20 cellular contexts compared by ENCODE assay signal in the genomic region with DNA sequence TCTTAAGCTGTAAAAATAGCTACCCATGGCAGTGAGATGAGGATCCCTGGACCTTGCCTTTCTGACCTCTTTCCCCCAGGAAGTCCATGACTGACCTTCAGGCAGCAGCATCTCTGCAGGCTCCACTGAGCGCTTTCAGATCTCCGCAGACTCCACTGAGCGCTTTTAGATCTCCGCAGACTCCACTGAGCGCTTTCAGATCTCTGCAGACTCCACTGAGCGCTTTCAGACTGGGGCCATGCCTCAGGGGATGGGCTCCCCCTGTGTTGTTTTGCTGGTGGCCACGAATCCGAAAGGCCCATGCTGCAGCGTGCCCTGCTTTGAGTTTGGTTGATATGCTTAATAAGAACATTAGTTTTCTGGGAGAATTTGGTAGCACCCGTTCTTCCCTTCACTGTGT.
DNase-seq lines count a peak whose midpoint lies in the region; ATAC-seq and TF ChIP-seq lines count a peak whose summit lies in the region.
"Had no signal": no experiment of that assay in that cellular context is flagged by ENCODE, and none has a peak within 500 bp of the region (broad histone marks: within the 10 kb centered on the region; RNA-seq: fewer than 3 reads in every experiment).

No MANE protein-coding gene starts in this region.

- H3K4me3 ChIP-seq in heart right ventricle, result no peak overlapping the region
- no peak overlapping the region for H3K4me3 ChIP-seq in right cardiac atrium (ENCODE audit: low read length)
- H3K4me3 ChIP-seq in psoas muscle, result no peak overlapping the region

- H3K27me3 Mint-ChIP-seq in effector memory CD8-positive, alpha-beta T cell, result no peaks in the 10 kb centered on the region
- H3K27me3 Mint-ChIP-seq in natural killer cell (ENCODE audit: low read depth in 2 of 2), result no peaks in the 10 kb centered on the region
- H3K27me3 Mint-ChIP-seq: activated CD4-positive, alpha-beta memory T cell treated with anti-CD3 and anti-CD28 coated beads, Interleukin-2, amount 10 ng/mL, durations not matched to agents 7 days and 5 days; activated naive CD4-positive, alpha-beta T cell treated with anti-CD3 and anti-CD28 coated beads, Interleukin-2, amount 50 U/mL, for 24 hours; activated T-cell treated with anti-CD3 and anti-CD28 coated beads, Interleukin-2, amount 50 U/mL, for 24 hours; T-helper 17 cell had no signal

- TF ChIP-seq CTCF in heart right ventricle (IDR thresholded peaks at IDR 0.05) (no peak), psoas muscle (IDR thresholded peaks at IDR 0.05) (no peak), natural killer cell (IDR thresholded peaks at IDR 0.05) (no peak)

- H3K36me3 ChIP-seq in heart right ventricle (peaks cover 0 to 84% (median 46%) of the 10 kb centered on the region in 9 donors), psoas muscle (ENCODE audit: insufficient read depth in 1 of 2, low read depth in 1 of 2) (peaks cover 0 to 48% of the 10 kb centered on the region in 2 donors)

- H3K27ac Mint-ChIP-seq in effector memory CD8-positive, alpha-beta T cell, result no peak overlapping the region
- H3K27ac Mint-ChIP-seq in natural killer cell, result peak overlapping the region in 1 of 2 donors; percentile 7
- H3K27ac Mint-ChIP-seq: activated CD4-positive, alpha-beta memory T cell treated with anti-CD3 and anti-CD28 coated beads, Interleukin-2, amount 10 ng/mL, durations not matched to agents 7 days and 5 days; activated naive CD4-positive, alpha-beta T cell treated with anti-CD3 and anti-CD28 coated beads, Interleukin-2, amount 50 U/mL, for 24 hours; activated T-cell treated with anti-CD3 and anti-CD28 coated beads, Interleukin-2, amount 50 U/mL, for 24 hours; T-helper 17 cell had no signal

- ATAC-seq in heart right ventricle (peak in 4 of 8 donors; percentile 6 to 25 (median 12)), right cardiac atrium (no peak), psoas muscle (no peak), esophagus mucosa (no peak), natural killer cell (no peak)
- no peak for ATAC-seq in effector memory CD8-positive, alpha-beta T cell (replicated peaks)
- ATAC-seq: T-helper 17 cell had no signal

- intact Hi-C loops in heart right ventricle (cut with DNase I) (no loop called here), cardiac septum (cut with DNase I) (no loop called here), right cardiac atrium (cut with DNase I) (no loop called here), psoas muscle (cut with DNase I) (no loop called here), natural killer cell (cut with micrococcal nuclease) (no loop called here)

- peaks cover 4% of the 10 kb centered on the region for H3K36me3 Mint-ChIP-seq in effector memory CD8-positive, alpha-beta T cell (ENCODE audit: insufficient read depth)
- no peaks in the 10 kb centered on the region for H3K36me3 Mint-ChIP-seq in natural killer cell

- DNase-seq in heart right ventricle (no peak), cardiac septum (ENCODE audit: low spot score) (no peak), right cardiac atrium (no peak), psoas muscle (no peak), natural killer cell (no peak), SK-N-DZ (ENCODE audit: low spot score) (no peak)
- DNase-seq in effector memory CD8-positive, alpha-beta T cell, result no peak
- DNase-seq: activated CD4-positive, alpha-beta memory T cell treated with anti-CD3 and anti-CD28 coated beads, Interleukin-2, amount 10 ng/mL, durations not matched to agents 7 days and 5 days; activated T-cell treated with anti-CD3 and anti-CD28 coated beads, Interleukin-2, amount 50 U/mL, for 24 hours; DMS79; Kasumi-1; NCI-H1105 treated with DMSO at 0.1 percent for 48 hours; NCI-H526; stimulated activated CD4-positive, alpha-beta T cell treated with anti-CD3 and anti-CD28 coated beads, Interleukin-4, amount 100 ng/mL, for 1 hour; T-helper 17 cell; WERI-Rb-1 had no signal

- H3K4me1 Mint-ChIP-seq in effector memory CD8-positive, alpha-beta T cell (ENCODE audit: low read depth in 2 of 2), result no peaks in the 10 kb centered on the region
- peaks cover 0 to 14% of the 10 kb centered on the region in 2 donors for H3K4me1 Mint-ChIP-seq in natural killer cell
- H3K4me1 Mint-ChIP-seq: activated CD4-positive, alpha-beta memory T cell treated with anti-CD3 and anti-CD28 coated beads, Interleukin-2, amount 10 ng/mL, durations not matched to agents 7 days and 5 days; activated naive CD4-positive, alpha-beta T cell treated with anti-CD3 and anti-CD28 coated beads, Interleukin-2, amount 50 U/mL, for 24 hours; CD14-positive monocyte had no signal

- no peaks in the 10 kb centered on the region for H3K9me3 Mint-ChIP-seq in effector memory CD8-positive, alpha-beta T cell
- no peaks in the 10 kb centered on the region for H3K9me3 Mint-ChIP-seq in natural killer cell
- H3K9me3 Mint-ChIP-seq: activated CD4-positive, alpha-beta memory T cell treated with anti-CD3 and anti-CD28 coated beads, Interleukin-2, amount 10 ng/mL, durations not matched to agents 7 days and 5 days; activated naive CD4-positive, alpha-beta T cell treated with anti-CD3 and anti-CD28 coated beads, Interleukin-2, amount 50 U/mL, for 24 hours; activated T-cell treated with anti-CD3 and anti-CD28 coated beads, Interleukin-2, amount 50 U/mL, for 24 hours; CD14-positive monocyte; mesothelial cell of epicardium had no signal

- H3K27me3 ChIP-seq in heart right ventricle, result no peaks in the 10 kb centered on the region
- H3K27me3 ChIP-seq in right cardiac atrium (ENCODE audit: control insufficient read depth, insufficient read depth), result no peaks in the 10 kb centered on the region
- H3K27me3 ChIP-seq in psoas muscle (ENCODE audit: insufficient read depth in 3 of 3, low read length in 2 of 3), result no peaks in the 10 kb centered on the region

- H3K27ac ChIP-seq in heart right ventricle (peak overlapping the region in 8 of 10 donors; percentile 32 to 72 (median 52)), right cardiac atrium (ENCODE audit: low read length) (peak overlapping the region; percentile 20), psoas muscle (peak overlapping the region; percentile 93)
- H3K27ac ChIP-seq: WERI-Rb-1 had no signal

- peaks cover 38 to 100% (median 98%) of the 10 kb centered on the region in 9 donors for H3K4me1 ChIP-seq in heart right ventricle
- H3K4me1 ChIP-seq in right cardiac atrium (ENCODE audit: control insufficient read depth, insufficient read depth, low read length), result peaks cover 32% of the 10 kb centered on the region
- peaks cover 99% of the 10 kb centered on the region for H3K4me1 ChIP-seq in psoas muscle

- 65 to 71% methylated on average over 10 of the region's 10 CpGs for WGBS in heart right ventricle, 2 donors
- 76% methylated on average over 10 of the region's 10 CpGs for WGBS in right cardiac atrium
- WGBS in psoas muscle, 3 donors, result 79 to 91% (median 82%) methylated on average over 10 of the region's 10 CpGs

- H3K9me3 ChIP-seq in heart right ventricle, result no peaks in the 10 kb centered on the region
- H3K9me3 ChIP-seq in right cardiac atrium (ENCODE audit: control insufficient read depth, low read length), result no peaks in the 10 kb centered on the region
- H3K9me3 ChIP-seq in psoas muscle, result no peaks in the 10 kb centered on the region

- H3K4me3 Mint-ChIP-seq in effector memory CD8-positive, alpha-beta T cell, result no peak overlapping the region
- H3K4me3 Mint-ChIP-seq in natural killer cell, result no peak overlapping the region
- H3K4me3 Mint-ChIP-seq: activated CD4-positive, alpha-beta memory T cell treated with anti-CD3 and anti-CD28 coated beads, Interleukin-2, amount 10 ng/mL, durations not matched to agents 7 days and 5 days; activated naive CD4-positive, alpha-beta T cell treated with anti-CD3 and anti-CD28 coated beads, Interleukin-2, amount 50 U/mL, for 24 hours; activated T-cell treated with anti-CD3 and anti-CD28 coated beads, Interleukin-2, amount 50 U/mL, for 24 hours; CD14-positive monocyte; mesothelial cell of epicardium; T-helper 17 cell had no signal

Comparison
In these comparisons a context has a peak if more than half of its experiments do, and no peak if none do; other contexts are left out.
1. H3K27ac ChIP-seq: peak in every context shown above with its lines; median percentile 93 in psoas muscle; 52 in heart right ventricle; 20 in right cardiac atrium.